In the genomic region with DNA sequence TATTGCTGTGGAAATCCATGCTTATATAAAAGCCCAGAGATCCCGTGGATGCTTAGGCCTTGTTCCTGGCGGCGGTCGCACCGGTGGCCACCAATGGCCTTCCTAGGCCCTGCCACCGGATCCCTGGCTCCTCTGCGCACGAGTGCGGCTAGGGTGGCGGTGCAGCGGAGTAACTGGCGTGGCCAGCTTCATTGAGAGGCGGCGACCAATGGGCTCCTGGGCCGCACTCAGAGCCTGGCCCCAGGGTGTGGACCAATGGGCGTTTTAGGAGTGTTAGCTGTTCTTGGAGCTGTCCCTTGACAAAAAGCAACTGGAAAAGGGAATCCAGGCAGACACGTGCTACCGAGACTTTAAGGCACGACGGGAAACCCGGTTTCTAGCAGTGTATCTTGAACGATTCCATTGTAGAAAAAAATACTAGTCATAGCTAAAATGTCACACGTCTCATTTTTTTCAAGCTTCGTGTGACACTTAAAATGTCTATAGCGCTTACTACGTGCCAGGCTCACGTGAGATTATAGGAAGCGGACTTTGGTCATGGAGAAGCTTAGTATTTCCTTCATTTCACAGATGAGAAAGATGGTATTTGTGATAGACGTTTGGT, we compare ENCODE assay signal across 1 cellular context.
TF ChIP-seq lines count a peak whose summit lies in the region.

No MANE protein-coding gene starts in this region.

TF ChIP-seq in HepG2, 621 proteins besides CTCF, POLR2A, EP300 and RAD21 (continued from another document and continues in another):
- TF ChIP-seq ZBTB46 (CRISPR knock-in tag; IDR thresholded peaks at IDR 0.05; ENCODE audit: borderline replicate concordance) (no peak), FOXP1 (IDR thresholded peaks at IDR 0.05) (no peak), FOXP1 (CRISPR knock-in tag; IDR thresholded peaks at IDR 0.05) (no peak), ZNF556 (CRISPR knock-in tag; IDR thresholded peaks at IDR 0.05; ENCODE audit: borderline replicate concordance) (no peak; the same call in 1 of the 2 replicates), MTERF4 (CRISPR knock-in tag; IDR thresholded peaks at IDR 0.05) (no peak), CCAR2 (optimal IDR thresholded peaks at IDR 0.05; ENCODE audit: low read depth, low read length) (no peak), MBD4 (IDR thresholded peaks at IDR 0.05; ENCODE audit: borderline replicate concordance, low read length) (0 out of 2 replicates have a peak, but pooled peaks have one; percentile 18), ZNF264 (CRISPR knock-in tag; IDR thresholded peaks at IDR 0.05) (no peak), ZNF230 (CRISPR knock-in tag; IDR thresholded peaks at IDR 0.05) (no peak), ZNF367 (CRISPR knock-in tag; IDR thresholded peaks at IDR 0.05; ENCODE audit: borderline replicate concordance) (no peak), PAWR (CRISPR knock-in tag; IDR thresholded peaks at IDR 0.05; ENCODE audit: borderline replicate concordance) (no peak), NR0B2 (CRISPR knock-in tag; IDR thresholded peaks at IDR 0.05) (no peak; the same call in 1 of the 2 replicates), ZBTB34 (CRISPR knock-in tag; IDR thresholded peaks at IDR 0.05) (no peak), RXRB (CRISPR knock-in tag; IDR thresholded peaks at IDR 0.05; ENCODE audit: borderline replicate concordance) (0 out of 2 replicates have a peak, but pooled peaks have one; percentile 8), ZMAT5 (CRISPR knock-in tag; IDR thresholded peaks at IDR 0.05; ENCODE audit: borderline replicate concordance, low read depth) (no peak), AGO1 (IDR thresholded peaks at IDR 0.05; ENCODE audit: low read depth, low read length, poor library complexity, severe bottlenecking) (no peak), ZNF598 (CRISPR knock-in tag; IDR thresholded peaks at IDR 0.05; ENCODE audit: borderline replicate concordance) (no peak), ZBTB21 (CRISPR knock-in tag; IDR thresholded peaks at IDR 0.05) (0 out of 2 replicates have a peak, but pooled peaks have one; percentile 11), GMEB1 (CRISPR knock-in tag; IDR thresholded peaks at IDR 0.05; ENCODE audit: borderline replicate concordance) (no peak), MTF2 (CRISPR knock-in tag; IDR thresholded peaks at IDR 0.05; ENCODE audit: borderline replicate concordance) (no peak), CC2D1A (CRISPR knock-in tag; IDR thresholded peaks at IDR 0.05) (no peak), ELF4 (CRISPR knock-in tag; IDR thresholded peaks at IDR 0.05; ENCODE audit: borderline replicate concordance) (no peak), RAD51 (IDR thresholded peaks at IDR 0.05; ENCODE audit: borderline replicate concordance) (no peak), NAIF1 (CRISPR knock-in tag; IDR thresholded peaks at IDR 0.05; ENCODE audit: borderline replicate concordance) (peak; percentile 66; the same call in 1 of the 2 replicates), ZNF703 (CRISPR knock-in tag; IDR thresholded peaks at IDR 0.05; ENCODE audit: borderline replicate concordance) (peak; percentile 70), CEBPG (CRISPR knock-in tag; IDR thresholded peaks at IDR 0.05) (no peak), HDAC1 (CRISPR knock-in tag; IDR thresholded peaks at IDR 0.05) (peak; percentile 46; the same call in 1 of the 2 replicates), ZC3H4 (CRISPR knock-in tag; IDR thresholded peaks at IDR 0.05; ENCODE audit: borderline replicate concordance) (no peak), ZNF335 (CRISPR knock-in tag; IDR thresholded peaks at IDR 0.05) (no peak), HDAC6 (IDR thresholded peaks at IDR 0.05; ENCODE audit: low read depth, low read length) (no peak; the same call in 1 of the 2 replicates), FOSL2 (CRISPR knock-in tag; IDR thresholded peaks at IDR 0.05) (no peak; the same call in 1 of the 2 replicates)
- TF ChIP-seq, protein P1, sequence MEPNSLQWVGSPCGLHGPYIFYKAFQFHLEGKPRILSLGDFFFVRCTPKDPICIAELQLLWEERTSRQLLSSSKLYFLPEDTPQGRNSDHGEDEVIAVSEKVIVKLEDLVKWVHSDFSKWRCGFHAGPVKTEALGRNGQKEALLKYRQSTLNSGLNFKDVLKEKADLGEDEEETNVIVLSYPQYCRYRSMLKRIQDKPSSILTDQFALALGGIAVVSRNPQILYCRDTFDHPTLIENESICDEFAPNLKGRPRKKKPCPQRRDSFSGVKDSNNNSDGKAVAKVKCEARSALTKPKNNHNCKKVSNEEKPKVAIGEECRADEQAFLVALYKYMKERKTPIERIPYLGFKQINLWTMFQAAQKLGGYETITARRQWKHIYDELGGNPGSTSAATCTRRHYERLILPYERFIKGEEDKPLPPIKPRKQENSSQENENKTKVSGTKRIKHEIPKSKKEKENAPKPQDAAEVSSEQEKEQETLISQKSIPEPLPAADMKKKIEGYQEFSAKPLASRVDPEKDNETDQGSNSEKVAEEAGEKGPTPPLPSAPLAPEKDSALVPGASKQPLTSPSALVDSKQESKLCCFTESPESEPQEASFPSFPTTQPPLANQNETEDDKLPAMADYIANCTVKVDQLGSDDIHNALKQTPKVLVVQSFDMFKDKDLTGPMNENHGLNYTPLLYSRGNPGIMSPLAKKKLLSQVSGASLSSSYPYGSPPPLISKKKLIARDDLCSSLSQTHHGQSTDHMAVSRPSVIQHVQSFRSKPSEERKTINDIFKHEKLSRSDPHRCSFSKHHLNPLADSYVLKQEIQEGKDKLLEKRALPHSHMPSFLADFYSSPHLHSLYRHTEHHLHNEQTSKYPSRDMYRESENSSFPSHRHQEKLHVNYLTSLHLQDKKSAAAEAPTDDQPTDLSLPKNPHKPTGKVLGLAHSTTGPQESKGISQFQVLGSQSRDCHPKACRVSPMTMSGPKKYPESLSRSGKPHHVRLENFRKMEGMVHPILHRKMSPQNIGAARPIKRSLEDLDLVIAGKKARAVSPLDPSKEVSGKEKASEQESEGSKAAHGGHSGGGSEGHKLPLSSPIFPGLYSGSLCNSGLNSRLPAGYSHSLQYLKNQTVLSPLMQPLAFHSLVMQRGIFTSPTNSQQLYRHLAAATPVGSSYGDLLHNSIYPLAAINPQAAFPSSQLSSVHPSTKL (CRISPR knock-in tag; IDR thresholded peaks at IDR 0.05), result no peak; the same call in 1 of the 2 replicates
- TF ChIP-seq, protein P2, sequence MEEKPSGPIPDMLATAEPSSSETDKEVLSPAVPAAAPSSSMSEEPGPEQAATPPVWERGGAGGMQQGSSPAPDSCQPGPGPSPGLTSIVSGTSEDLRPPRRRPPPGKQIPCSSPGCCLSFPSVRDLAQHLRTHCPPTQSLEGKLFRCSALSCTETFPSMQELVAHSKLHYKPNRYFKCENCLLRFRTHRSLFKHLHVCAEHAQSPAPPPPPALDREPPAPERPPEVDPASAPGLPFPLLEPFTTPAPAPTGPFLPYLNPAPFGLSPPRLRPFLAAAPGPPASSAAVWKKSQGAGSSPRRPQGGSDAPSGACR (CRISPR knock-in tag; IDR thresholded peaks at IDR 0.05), result no peak
- TF ChIP-seq, protein P3, sequence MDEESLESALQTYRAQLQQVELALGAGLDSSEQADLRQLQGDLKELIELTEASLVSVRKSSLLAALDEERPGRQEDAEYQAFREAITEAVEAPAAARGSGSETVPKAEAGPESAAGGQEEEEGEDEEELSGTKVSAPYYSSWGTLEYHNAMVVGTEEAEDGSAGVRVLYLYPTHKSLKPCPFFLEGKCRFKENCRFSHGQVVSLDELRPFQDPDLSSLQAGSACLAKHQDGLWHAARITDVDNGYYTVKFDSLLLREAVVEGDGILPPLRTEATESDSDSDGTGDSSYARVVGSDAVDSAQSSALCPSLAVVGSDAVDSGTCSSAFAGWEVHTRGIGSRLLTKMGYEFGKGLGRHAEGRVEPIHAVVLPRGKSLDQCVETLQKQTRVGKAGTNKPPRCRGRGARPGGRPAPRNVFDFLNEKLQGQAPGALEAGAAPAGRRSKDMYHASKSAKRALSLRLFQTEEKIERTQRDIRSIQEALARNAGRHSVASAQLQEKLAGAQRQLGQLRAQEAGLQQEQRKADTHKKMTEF (CRISPR knock-in tag; IDR thresholded peaks at IDR 0.05), result no peak; the same call in 1 of the 2 replicates
- TF ChIP-seq, protein P4, sequence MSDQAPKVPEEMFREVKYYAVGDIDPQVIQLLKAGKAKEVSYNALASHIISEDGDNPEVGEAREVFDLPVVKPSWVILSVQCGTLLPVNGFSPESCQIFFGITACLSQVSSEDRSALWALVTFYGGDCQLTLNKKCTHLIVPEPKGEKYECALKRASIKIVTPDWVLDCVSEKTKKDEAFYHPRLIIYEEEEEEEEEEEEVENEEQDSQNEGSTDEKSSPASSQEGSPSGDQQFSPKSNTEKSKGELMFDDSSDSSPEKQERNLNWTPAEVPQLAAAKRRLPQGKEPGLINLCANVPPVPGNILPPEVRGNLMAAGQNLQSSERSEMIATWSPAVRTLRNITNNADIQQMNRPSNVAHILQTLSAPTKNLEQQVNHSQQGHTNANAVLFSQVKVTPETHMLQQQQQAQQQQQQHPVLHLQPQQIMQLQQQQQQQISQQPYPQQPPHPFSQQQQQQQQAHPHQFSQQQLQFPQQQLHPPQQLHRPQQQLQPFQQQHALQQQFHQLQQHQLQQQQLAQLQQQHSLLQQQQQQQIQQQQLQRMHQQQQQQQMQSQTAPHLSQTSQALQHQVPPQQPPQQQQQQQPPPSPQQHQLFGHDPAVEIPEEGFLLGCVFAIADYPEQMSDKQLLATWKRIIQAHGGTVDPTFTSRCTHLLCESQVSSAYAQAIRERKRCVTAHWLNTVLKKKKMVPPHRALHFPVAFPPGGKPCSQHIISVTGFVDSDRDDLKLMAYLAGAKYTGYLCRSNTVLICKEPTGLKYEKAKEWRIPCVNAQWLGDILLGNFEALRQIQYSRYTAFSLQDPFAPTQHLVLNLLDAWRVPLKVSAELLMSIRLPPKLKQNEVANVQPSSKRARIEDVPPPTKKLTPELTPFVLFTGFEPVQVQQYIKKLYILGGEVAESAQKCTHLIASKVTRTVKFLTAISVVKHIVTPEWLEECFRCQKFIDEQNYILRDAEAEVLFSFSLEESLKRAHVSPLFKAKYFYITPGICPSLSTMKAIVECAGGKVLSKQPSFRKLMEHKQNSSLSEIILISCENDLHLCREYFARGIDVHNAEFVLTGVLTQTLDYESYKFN (CRISPR knock-in tag; conservative IDR thresholded peaks at IDR 0.05), result no peak; the same call in 1 of the 2 replicates
- TF ChIP-seq, protein P5, sequence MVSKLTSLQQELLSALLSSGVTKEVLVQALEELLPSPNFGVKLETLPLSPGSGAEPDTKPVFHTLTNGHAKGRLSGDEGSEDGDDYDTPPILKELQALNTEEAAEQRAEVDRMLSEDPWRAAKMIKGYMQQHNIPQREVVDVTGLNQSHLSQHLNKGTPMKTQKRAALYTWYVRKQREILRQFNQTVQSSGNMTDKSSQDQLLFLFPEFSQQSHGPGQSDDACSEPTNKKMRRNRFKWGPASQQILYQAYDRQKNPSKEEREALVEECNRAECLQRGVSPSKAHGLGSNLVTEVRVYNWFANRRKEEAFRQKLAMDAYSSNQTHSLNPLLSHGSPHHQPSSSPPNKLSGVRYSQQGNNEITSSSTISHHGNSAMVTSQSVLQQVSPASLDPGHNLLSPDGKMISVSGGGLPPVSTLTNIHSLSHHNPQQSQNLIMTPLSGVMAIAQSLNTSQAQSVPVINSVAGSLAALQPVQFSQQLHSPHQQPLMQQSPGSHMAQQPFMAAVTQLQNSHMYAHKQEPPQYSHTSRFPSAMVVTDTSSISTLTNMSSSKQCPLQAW (CRISPR knock-in tag; IDR thresholded peaks at IDR 0.05), result 0 out of 2 replicates have a peak, but pooled peaks have one; percentile 26
